1 cellular context compared by ENCODE assay signal in genomic region chr17:17672453-17673368, GRCh38.
TF ChIP-seq lines count a peak whose summit lies in the region.

No MANE protein-coding gene starts in this region.

TF ChIP-seq in K562, 482 proteins besides CTCF, POLR2A, EP300 and RAD21:
- TF ChIP-seq RAD51 (IDR thresholded peaks at IDR 0.05; ENCODE audit: borderline replicate concordance, low read depth): peak; percentile 86
- TF ChIP-seq TOE1 (IDR thresholded peaks at IDR 0.05; ENCODE audit: borderline replicate concordance): peak; percentile 82
- TF ChIP-seq TOE1 (CRISPR knock-in tag; IDR thresholded peaks at IDR 0.05; ENCODE audit: borderline replicate concordance, low read depth): no peak
- TF ChIP-seq RUNX1 (IDR thresholded peaks at IDR 0.05; ENCODE audit: low read depth): no peak
- peak; percentile 46 for TF ChIP-seq CBFA2T2 (conservative IDR thresholded peaks at IDR 0.05)
- TF ChIP-seq BHLHE40 (IDR thresholded peaks at IDR 0.05; ENCODE audit: low read length): 0 out of 2 replicates have a peak, but pooled peaks have one; percentile 22
- TF ChIP-seq USF1 (CRISPR knock-in tag; IDR thresholded peaks at IDR 0.05): peak; percentile 25; the same call in 1 of the 2 replicates
- peak; percentile 60 for TF ChIP-seq USF2 (CRISPR knock-in tag; IDR thresholded peaks at IDR 0.05)
- TF ChIP-seq TFE3 (CRISPR knock-in tag; IDR thresholded peaks at IDR 0.05): peak; percentile 92
- TF ChIP-seq CCAR2 (IDR thresholded peaks at IDR 0.05; ENCODE audit: low read depth, low read length): no peak
TF ChIP-seq in K562: peak in this region for 7.
